ENCODE assay signal across 18 cellular contexts in the genomic region with DNA sequence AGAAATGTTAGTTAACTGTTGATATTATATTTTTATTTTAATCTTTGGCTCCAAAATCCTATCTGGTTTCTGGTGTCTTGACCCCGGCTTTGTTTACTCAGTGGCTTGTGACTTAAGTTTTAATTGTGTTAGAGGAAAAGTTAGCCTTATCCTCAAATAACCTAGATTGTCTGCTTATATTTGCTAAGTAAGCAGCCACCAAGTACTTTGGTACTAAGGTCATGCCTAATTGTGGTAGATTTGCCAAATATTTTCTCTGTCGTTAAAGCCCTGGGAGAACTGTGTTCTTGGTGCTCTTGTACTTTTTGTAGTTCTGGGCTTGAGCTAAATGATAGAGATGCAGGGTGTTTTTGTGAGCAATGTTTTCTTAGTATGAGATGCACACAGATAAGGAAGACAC. TPM values are rescaled to one million over a fixed set of nuclear protein-coding genes. Genes with fewer than 3 reads are reported as not detected.
DNase-seq lines count a peak whose midpoint lies in the region; ATAC-seq lines count a peak whose summit lies in the region.
"Had no signal": no experiment of that assay in that cellular context is flagged by ENCODE, and none has a peak within 500 bp of the region (broad histone marks: within the 10 kb centered on the region; RNA-seq: fewer than 3 reads in every experiment).

No MANE protein-coding gene starts in this region.

- DNase-seq in NCI-H82 (lab: John Stamatoyannopoulos, UW) (peak; percentile 5), NCI-H82 treated with DMSO at 0.1 percent for 48 hours (lab: John Stamatoyannopoulos, UW; ENCODE audit: unreplicated experiment) (no peak), NCI-H69 (lab: John Stamatoyannopoulos, UW) (peak; percentile 13), left lobe of liver (ENCODE audit: low spot score) (no peak), retina (no peak)
- DNase-seq in activated naive CD4-positive, alpha-beta T cell treated with anti-CD3 and anti-CD28 coated beads, Interleukin-2, amount 50 U/mL, for 16 hours = no peak
- DNase-seq: CD4-positive, alpha-beta T cell; CD8-positive, alpha-beta memory T cell; DMS 273 treated with DMSO at 0.1 percent for 48 hours; DMS79; EL; GDM1; GM23248; H7; HCEC 1CT had no signal

- ATAC-seq in left lobe of liver (peak; percentile 94), HG03432 (IDR thresholded peaks at IDR 0.05; ENCODE audit: unreplicated experiment) (no peak)
- ATAC-seq: GM12878 had no signal

RNA-seq across cellular contexts. Expression of a gene that starts 34.8 kb away (rescaled TPM):
- not detected for total RNA-seq in left lobe of liver
- total RNA-seq: B cell; CD4-positive, alpha-beta T cell; CD8-positive, alpha-beta memory T cell; GM12878; GM23248 had no signal

Comparison
In these comparisons a context has a peak if more than half of its experiments do, and no peak if none do; other contexts are left out.
1. DNase-seq: peak in NCI-H82 (single experiment) and NCI-H69 (single experiment); none in NCI-H82 treated with DMSO at 0.1 percent for 48 hours (single experiment), left lobe of liver (single experiment), retina (single experiment) and activated naive CD4-positive, alpha-beta T cell treated with anti-CD3 and anti-CD28 coated beads, Interleukin-2, amount 50 U/mL, for 16 hours (single experiment).